18 cellular contexts compared by ENCODE assay signal in genomic region chr6:15827492-15828255, GRCh38.
A peak's percentile ranks its signal among the peaks of the same experiment; 100 is the strongest.
DNase-seq lines count a peak whose midpoint lies in the region; ATAC-seq, FAIRE-seq and TF ChIP-seq lines count a peak whose summit lies in the region.
"Had no signal": no experiment of that assay in that cellular context is flagged by ENCODE, and none has a peak within 500 bp of the region (broad histone marks: within the 10 kb centered on the region; RNA-seq: fewer than 3 reads in every experiment).

No MANE protein-coding gene starts in this region.

- no peaks in the 10 kb centered on the region for H3K9me3 Mint-ChIP-seq in T-helper 2 cell treated with Interferon-gamma antibody and Interleukin-4, amounts not matched to agents 5 μg/mL and 100 μg/mL, for 36 hours
- no peaks in the 10 kb centered on the region for H3K9me3 Mint-ChIP-seq in neural crest cell
- H3K9me3 Mint-ChIP-seq: CD8-positive, alpha-beta memory T cell; GM23338 had no signal

- no peaks in the 10 kb centered on the region for H3K36me3 ChIP-seq in small intestine (ENCODE audit: control insufficient read depth in 2 of 2, insufficient read depth in 2 of 2, low read length in 2 of 2)
- H3K36me3 ChIP-seq: BLaER1 had no signal

- 85 to 91% (median 89%) methylated on average over 9 of the region's 9 CpGs for WGBS in small intestine, 3 donors

- no peak overlapping the region for H3K4me3 Mint-ChIP-seq in T-helper 2 cell treated with Interferon-gamma antibody and Interleukin-4, amounts not matched to agents 5 μg/mL and 100 μg/mL, for 36 hours
- no peak overlapping the region for H3K4me3 Mint-ChIP-seq in neural crest cell
- H3K4me3 Mint-ChIP-seq: CD8-positive, alpha-beta memory T cell; GM23338 had no signal

- peak overlapping the region; percentile 6 for H3K27ac Mint-ChIP-seq in T-helper 2 cell treated with Interferon-gamma antibody and Interleukin-4, amounts not matched to agents 5 μg/mL and 100 μg/mL, for 36 hours
- H3K27ac Mint-ChIP-seq in neural crest cell (ENCODE audit: unreplicated experiment): peak overlapping the region; percentile 9
- H3K27ac Mint-ChIP-seq: CD8-positive, alpha-beta memory T cell; GM23338 had no signal

- intact Hi-C loops in left cardiac atrium (cut with DNase I): no loop called here

- FAIRE-seq in small intestine (lab: Jason Lieb, UNC): no peak
- FAIRE-seq: GM18507 had no signal

- H3K27me3 Mint-ChIP-seq in T-helper 2 cell treated with Interferon-gamma antibody and Interleukin-4, amounts not matched to agents 5 μg/mL and 100 μg/mL, for 36 hours (ENCODE audit: low read depth): no peaks in the 10 kb centered on the region
- no peaks in the 10 kb centered on the region for H3K27me3 Mint-ChIP-seq in neural crest cell (ENCODE audit: low read depth)

- TF ChIP-seq POLR2A in erythroblast (IDR thresholded peaks at IDR 0.05; ENCODE audit: low read length): no peak

- no peaks in the 10 kb centered on the region for H3K27me3 ChIP-seq in small intestine (ENCODE audit: control insufficient read depth in 2 of 2, insufficient read depth in 2 of 2, low read length in 2 of 2)
- H3K27me3 ChIP-seq: BLaER1 had no signal

- TF ChIP-seq CTCF in neural crest cell (conservative IDR thresholded peaks at IDR 0.05): no peak

- no peak overlapping the region for H3K4me3 ChIP-seq in small intestine (ENCODE audit: low read depth in 1 of 2, low read length in 2 of 2)
- H3K4me3 ChIP-seq: BLaER1, GM23338 had no signal

- no peaks in the 10 kb centered on the region for H3K9me3 ChIP-seq in small intestine (ENCODE audit: control insufficient read depth, low read depth)
- H3K9me3 ChIP-seq: BLaER1, Caco-2 had no signal

- no peaks in the 10 kb centered on the region for H3K36me3 Mint-ChIP-seq in T-helper 2 cell treated with Interferon-gamma antibody and Interleukin-4, amounts not matched to agents 5 μg/mL and 100 μg/mL, for 36 hours (ENCODE audit: low read depth)
- H3K36me3 Mint-ChIP-seq in neural crest cell (ENCODE audit: low read depth): no peaks in the 10 kb centered on the region
- H3K36me3 Mint-ChIP-seq: CD8-positive, alpha-beta memory T cell had no signal

- no peak for DNase-seq in T-helper 2 cell treated with Interferon-gamma antibody and Interleukin-4, amounts not matched to agents 5 μg/mL and 100 μg/mL, for 36 hours (ENCODE audit: low spot score)
- DNase-seq in T-helper 2 cell: no peak
- peak; percentile 24 to 47 for DNase-seq in erythroblast (lab: John Stamatoyannopoulos, UW)
- DNase-seq in left cardiac atrium: peak; percentile 27
- no peak for DNase-seq in neural crest cell (ENCODE audit: low read depth, low spot score)
- DNase-seq in small intestine: no peak
- no peak for DNase-seq in NCI-H774 (lab: John Stamatoyannopoulos, UW)
- DNase-seq: 8988T; AML-193; Caco-2; CD8-positive, alpha-beta memory T cell; DND-41; GDM1; H7 had no signal

- H3K4me1 Mint-ChIP-seq in T-helper 2 cell treated with Interferon-gamma antibody and Interleukin-4, amounts not matched to agents 5 μg/mL and 100 μg/mL, for 36 hours (ENCODE audit: low read depth): peaks cover 2% of the 10 kb centered on the region
- peaks cover 30% of the 10 kb centered on the region for H3K4me1 Mint-ChIP-seq in neural crest cell
- H3K4me1 Mint-ChIP-seq: CD8-positive, alpha-beta memory T cell; GM23338 had no signal

- no peaks in the 10 kb centered on the region for H3K4me1 ChIP-seq in small intestine (ENCODE audit: control insufficient read depth in 2 of 2, insufficient read depth in 1 of 2, low read depth in 1 of 2, low read length in 1 of 2)
- H3K4me1 ChIP-seq: Caco-2 had no signal

- ATAC-seq in left cardiac atrium (peak; percentile 84 to 92), HG02938 (IDR thresholded peaks at IDR 0.05; ENCODE audit: unreplicated experiment) (no peak)
- ATAC-seq: GM23338 had no signal

- no peak overlapping the region for H3K27ac ChIP-seq in small intestine (ENCODE audit: low read depth in 1 of 2, low read length in 1 of 2)
- H3K27ac ChIP-seq: BLaER1 had no signal

Comparison
In these comparisons a context has a peak if more than half of its experiments do, and no peak if none do; other contexts are left out.
1. DNase-seq: peak in erythroblast (2 of 2) and left cardiac atrium (single experiment); none in T-helper 2 cell treated with Interferon-gamma antibody and Interleukin-4, amounts not matched to agents 5 μg/mL and 100 μg/mL, for 36 hours (single experiment), T-helper 2 cell (0 of 5), neural crest cell (single experiment), small intestine (single experiment) and NCI-H774 (single experiment).